ENCODE assay signal across 34 cellular contexts in the genomic region with DNA sequence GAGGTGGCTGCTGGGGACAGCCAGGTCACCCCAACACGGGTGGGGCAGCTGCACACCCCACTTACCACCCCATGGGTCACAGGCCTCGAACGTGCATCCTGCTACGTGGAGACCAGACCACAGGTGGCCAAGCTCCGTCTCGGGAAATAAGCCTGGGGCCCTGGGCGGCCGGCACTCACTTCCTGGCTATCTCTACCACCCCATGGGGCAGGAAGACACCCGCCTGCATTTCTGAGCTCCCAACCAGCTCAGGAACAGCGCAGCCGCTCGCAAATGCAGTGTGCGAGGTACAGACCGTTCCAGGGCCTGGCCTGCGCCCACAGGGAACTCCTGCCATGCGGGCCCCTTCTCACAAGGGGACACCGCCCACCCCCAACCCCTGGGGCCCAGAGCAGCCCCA. TPM values are rescaled to one million over a fixed set of nuclear protein-coding genes. Genes with fewer than 3 reads are reported as not detected.
"Had no signal": no experiment of that assay in that cellular context is flagged by ENCODE, and none has a peak within 500 bp of the region (broad histone marks: within the 10 kb centered on the region; RNA-seq: fewer than 3 reads in every experiment).

No MANE protein-coding gene starts in this region.

- H3K36me3 ChIP-seq: ascending aorta, cardiac muscle cell, gastroesophageal sphincter, left ventricle myocardium inferior, ovary, sigmoid colon, thoracic aorta, uterus had no signal

- FAIRE-seq: small intestine had no signal

- H3K9me3 Mint-ChIP-seq: activated naive CD4-positive, alpha-beta T cell treated with anti-CD3 and anti-CD28 coated beads, Interleukin-2, amount 10 ng/mL, durations not matched to agents 7 days and 5 days; activated naive CD8-positive, alpha-beta T cell treated with anti-CD3 and anti-CD28 coated beads, Interleukin-2, amount 10 ng/mL, durations not matched to agents 7 days and 5 days; mesothelial cell of epicardium; naive B cell; stimulated activated effector memory CD8-positive, alpha-beta T cell treated with anti-CD3 and anti-CD28 coated beads, Interleukin-12 subunit alpha, Interleukin-12 subunit beta, amount 100 ng/mL, for 72 hours; stimulated activated naive CD8-positive, alpha-beta T cell treated with anti-CD3 and anti-CD28 coated beads, Interleukin-15, Interleukin-2, amounts not matched to agents 100 ng/mL and 50 ng/mL, for 24 hours; T-cell; type B pancreatic cell had no signal

- H3K4me1 ChIP-seq: uterus had no signal

- H3K4me3 ChIP-seq: ascending aorta, cardiac muscle cell, coronary artery, dorsolateral prefrontal cortex, gastroesophageal sphincter, hepatocyte, left ventricle myocardium inferior, ovary, sigmoid colon, thoracic aorta, uterus had no signal

- DNase-seq: activated CD4-positive, alpha-beta T cell treated with anti-CD3 and anti-CD28 coated beads for 4 hours; activated CD4-positive, alpha-beta T cell treated with anti-CD3 and anti-CD28 coated beads, Interleukin-2, amount 50 U/mL, for 4 hours; activated naive CD4-positive, alpha-beta T cell treated with anti-CD3 and anti-CD28 coated beads, Interleukin-2, amount 10 ng/mL, durations not matched to agents 7 days and 5 days; activated naive CD8-positive, alpha-beta T cell treated with anti-CD3 and anti-CD28 coated beads, Interleukin-2, amount 10 ng/mL, durations not matched to agents 7 days and 5 days; dorsolateral prefrontal cortex; effector memory CD4-positive, alpha-beta T cell; islet precursor cell; left ventricle myocardium inferior; naive B cell; nephron progenitor cell; ovary; sigmoid colon; small intestine; stimulated activated CD4-positive, alpha-beta T cell treated with anti-CD3 and anti-CD28 coated beads, Interleukin-4, amount 100 ng/mL, for 24 hours; T-cell; uterus had no signal

- H3K27me3 Mint-ChIP-seq: stimulated activated naive CD8-positive, alpha-beta T cell treated with anti-CD3 and anti-CD28 coated beads, Interleukin-15, Interleukin-2, amounts not matched to agents 100 ng/mL and 50 ng/mL, for 24 hours had no signal

- H3K9me3 ChIP-seq: ascending aorta, gastroesophageal sphincter, left ventricle myocardium inferior, ovary, sigmoid colon, thoracic aorta, uterus had no signal

- ATAC-seq: gastroesophageal sphincter; stimulated activated effector memory CD8-positive, alpha-beta T cell treated with anti-CD3 and anti-CD28 coated beads, Interleukin-12 subunit alpha, Interleukin-12 subunit beta, amount 100 ng/mL, for 72 hours; T-cell had no signal

- H3K36me3 Mint-ChIP-seq: mesothelial cell of epicardium, naive B cell, T-cell had no signal

- H3K27ac ChIP-seq: ascending aorta, cardiac muscle cell, coronary artery, dorsolateral prefrontal cortex, gastroesophageal sphincter, hepatocyte, left ventricle myocardium inferior, ovary, sigmoid colon, thoracic aorta, uterus had no signal

- H3K27ac Mint-ChIP-seq: activated naive CD4-positive, alpha-beta T cell treated with anti-CD3 and anti-CD28 coated beads, Interleukin-2, amount 10 ng/mL, durations not matched to agents 7 days and 5 days; mesothelial cell of epicardium; nephron progenitor cell; progenitor cell of endocrine pancreas; stimulated activated effector memory CD8-positive, alpha-beta T cell treated with anti-CD3 and anti-CD28 coated beads, Interleukin-12 subunit alpha, Interleukin-12 subunit beta, amount 100 ng/mL, for 72 hours; stimulated activated naive CD8-positive, alpha-beta T cell treated with anti-CD3 and anti-CD28 coated beads, Interleukin-15, Interleukin-2, amounts not matched to agents 100 ng/mL and 50 ng/mL, for 24 hours; type B pancreatic cell had no signal

- H2AFZ ChIP-seq: hepatocyte had no signal

RNA-seq across cellular contexts. Expression of gene GNG13, which starts 4.9 kb away (rescaled TPM):
- total RNA-seq: activated naive CD8-positive, alpha-beta T cell treated with anti-CD3 and anti-CD28 coated beads, Interleukin-2, amount 10 ng/mL, durations not matched to agents 7 days and 5 days; ascending aorta; cardiac muscle cell; cerebellum; fibroblast of lung; fibroblast of villous mesenchyme; gastroesophageal sphincter; hepatocyte; left ventricle myocardium inferior; lung microvascular endothelial cell; mesothelial cell of epicardium; ovary; progenitor cell of endocrine pancreas; renal cortical epithelial cell; sigmoid colon; subcutaneous adipose tissue; T-cell; thoracic aorta; uterus had no signal
- polyA plus RNA-seq: esophagus, fibroblast of lung, hepatocyte, ovary had no signal

RNA-seq across cellular contexts. Expression of gene MSLN, which starts 44.9 kb away (rescaled TPM):
- total RNA-seq: activated naive CD8-positive, alpha-beta T cell treated with anti-CD3 and anti-CD28 coated beads, Interleukin-2, amount 10 ng/mL, durations not matched to agents 7 days and 5 days; cerebellum; fibroblast of lung had no signal
- polyA plus RNA-seq: cardiac muscle cell, fibroblast of lung had no signal
